In genomic region chr4:55345980-55346850, GRCh38 we compare ENCODE assay signal across 8 cellular contexts. TPM values are rescaled to one million over a fixed set of nuclear protein-coding genes. Genes with fewer than 3 reads are reported as not detected.
DNase-seq lines count a peak whose midpoint lies in the region; ATAC-seq, FAIRE-seq and TF ChIP-seq lines count a peak whose summit lies in the region.

SRD5A3 (plus strand) TSS chr4:55346242; CDS start chr4:55346337, 95 bp downstream.

- H3K9me3 Mint-ChIP-seq in activated T-helper 1 cell treated with anti-CD3 and anti-CD28 coated beads, Interleukin-12 subunit alpha, Interleukin-12 subunit beta, Interleukin-2, Interleukin-4 antibody, amounts not matched to agents 30 ng/mL and 10 ng/mL and 1 ng/mL, durations not matched to agents 14 hours and 24 hours and 36 hours, result peaks cover 1% of the 10 kb centered on the region
- H3K9me3 Mint-ChIP-seq in natural killer cell, result no peaks in the 10 kb centered on the region

- TF ChIP-seq RAD21 in Ishikawa (IDR thresholded peaks at IDR 0.05; ENCODE audit: low read depth), result peak; percentile 50; the same call in 1 of the 2 replicates

- peak within 1 kb of the TSS; percentile 62 for H3K4me3 ChIP-seq in fibroblast of mammary gland (ENCODE audit: control insufficient read depth, low read depth, low read length)

- H3K27me3 Mint-ChIP-seq in activated T-helper 1 cell treated with anti-CD3 and anti-CD28 coated beads, Interleukin-12 subunit alpha, Interleukin-12 subunit beta, Interleukin-2, Interleukin-4 antibody, amounts not matched to agents 30 ng/mL and 10 ng/mL and 1 ng/mL, durations not matched to agents 14 hours and 24 hours and 36 hours (ENCODE audit: insufficient read depth), result no peaks in the 10 kb centered on the region
- no peaks in the 10 kb centered on the region for H3K27me3 Mint-ChIP-seq in natural killer cell (ENCODE audit: low read depth in 2 of 2)

- ATAC-seq in GM21619 (IDR thresholded peaks at IDR 0.05; ENCODE audit: unreplicated experiment) (peak; percentile 93), natural killer cell (peak; percentile 89 to 95 (median 89))
- ATAC-seq in stimulated activated naive CD8-positive, alpha-beta T cell treated with anti-CD3 and anti-CD28 coated beads, Interleukin-15, Interleukin-2, amounts not matched to agents 100 U/mL and 50 U/mL, for 24 hours, result peak; percentile 95

- peaks cover 36% of the 10 kb centered on the region for H3K4me1 Mint-ChIP-seq in activated T-helper 1 cell treated with anti-CD3 and anti-CD28 coated beads, Interleukin-12 subunit alpha, Interleukin-12 subunit beta, Interleukin-2, Interleukin-4 antibody, amounts not matched to agents 30 ng/mL and 10 ng/mL and 1 ng/mL, durations not matched to agents 14 hours and 24 hours and 36 hours (ENCODE audit: low read depth)
- peaks cover 0 to 10% of the 10 kb centered on the region in 2 donors for H3K4me1 Mint-ChIP-seq in natural killer cell

- DNase-seq in Daoy (ENCODE audit: low read depth) (peak; percentile 76), RCC 7860 (ENCODE audit: low spot score) (peak; percentile 67), fibroblast of mammary gland (ENCODE audit: low read depth) (peak; percentile 68), natural killer cell (peak; percentile 80)
- DNase-seq in activated T-helper 1 cell treated with anti-CD3 and anti-CD28 coated beads, Interleukin-12 subunit alpha, Interleukin-12 subunit beta, Interleukin-2, Interleukin-4 antibody, amounts not matched to agents 30 ng/mL and 10 ng/mL and 1 ng/mL, durations not matched to agents 14 hours and 24 hours and 36 hours (ENCODE audit: low spot score), result peak; percentile 74
- peak; percentile 93 for DNase-seq in stimulated activated naive CD8-positive, alpha-beta T cell treated with anti-CD3 and anti-CD28 coated beads, Interleukin-15, Interleukin-2, amounts not matched to agents 100 U/mL and 50 U/mL, for 24 hours

- no peak for FAIRE-seq in RCC 7860 (lab: Jason Lieb, UNC)

- H3K36me3 Mint-ChIP-seq in activated T-helper 1 cell treated with anti-CD3 and anti-CD28 coated beads, Interleukin-12 subunit alpha, Interleukin-12 subunit beta, Interleukin-2, Interleukin-4 antibody, amounts not matched to agents 30 ng/mL and 10 ng/mL and 1 ng/mL, durations not matched to agents 14 hours and 24 hours and 36 hours (ENCODE audit: low read depth), result peaks cover 2% of the 10 kb centered on the region
- no peaks in the 10 kb centered on the region for H3K36me3 Mint-ChIP-seq in natural killer cell

- TF ChIP-seq EP300 in Ishikawa (IDR thresholded peaks at IDR 0.05; ENCODE audit: borderline replicate concordance), result no peak

- H3K4me3 Mint-ChIP-seq in activated T-helper 1 cell treated with anti-CD3 and anti-CD28 coated beads, Interleukin-12 subunit alpha, Interleukin-12 subunit beta, Interleukin-2, Interleukin-4 antibody, amounts not matched to agents 30 ng/mL and 10 ng/mL and 1 ng/mL, durations not matched to agents 14 hours and 24 hours and 36 hours, result peak within 1 kb of the TSS; percentile 89
- H3K4me3 Mint-ChIP-seq in natural killer cell, result peak within 1 kb of the TSS; percentile 94

- no peak for TF ChIP-seq CTCF in fibroblast of mammary gland (conservative IDR thresholded peaks at IDR 0.05; ENCODE audit: control insufficient read depth, insufficient read depth, low read depth, low read length)
- peak; percentile 99 for TF ChIP-seq CTCF in natural killer cell (IDR thresholded peaks at IDR 0.05)

- H3K27ac Mint-ChIP-seq in activated T-helper 1 cell treated with anti-CD3 and anti-CD28 coated beads, Interleukin-12 subunit alpha, Interleukin-12 subunit beta, Interleukin-2, Interleukin-4 antibody, amounts not matched to agents 30 ng/mL and 10 ng/mL and 1 ng/mL, durations not matched to agents 14 hours and 24 hours and 36 hours, result peak within 1 kb of the TSS; percentile 92
- H3K27ac Mint-ChIP-seq in natural killer cell, result peak within 1 kb of the TSS; percentile 82 to 87

- intact Hi-C loops in activated T-helper 1 cell treated with anti-CD3 and anti-CD28 coated beads, Interleukin-12 subunit alpha, Interleukin-12 subunit beta, Interleukin-2, Interleukin-4 antibody, amounts not matched to agents 30 ng/mL and 10 ng/mL and 1 ng/mL, durations not matched to agents 14 hours and 24 hours and 36 hours (cut with micrococcal nuclease), result loop anchor here (1.0 to 10.0 kb wide), 10 partner anchors 10 to 1281 kb away; partner anchors contain the start of genes CEP135, CHIC2, EXOC1 and PAICS
- intact Hi-C loops in natural killer cell (cut with micrococcal nuclease), result loop anchor here (1.0 to 10.0 kb wide), 4 partner anchors 49 to 521 kb away; partner anchors contain the start of genes CLOCK and TMEM165

TF ChIP-seq in Ishikawa, 13 proteins besides CTCF, POLR2A, EP300 and RAD21:
- no peak; the same call in 1 of the 2 replicates for TF ChIP-seq CREB1 (IDR thresholded peaks at IDR 0.05; ENCODE audit: low read depth)
- no peak for TF ChIP-seq TEAD4 (IDR thresholded peaks at IDR 0.05)
- peak; percentile 68; the same call in 1 of the 2 replicates for TF ChIP-seq YY1 (IDR thresholded peaks at IDR 0.05; ENCODE audit: low read depth)
- no peak for TF ChIP-seq TAF1 (IDR thresholded peaks at IDR 0.05; ENCODE audit: low read depth)
- TF ChIP-seq MAX (IDR thresholded peaks at IDR 0.05), result peak; percentile 84
- TF ChIP-seq FOXM1 (IDR thresholded peaks at IDR 0.05; ENCODE audit: borderline replicate concordance, low read depth), result no peak
- TF ChIP-seq ZBTB7A (IDR thresholded peaks at IDR 0.05; ENCODE audit: low read depth), result 0 out of 2 replicates have a peak, but pooled peaks have one; percentile 64
- TF ChIP-seq REST (IDR thresholded peaks at IDR 0.05; ENCODE audit: low read depth), result no peak
- TF ChIP-seq CEBPB (IDR thresholded peaks at IDR 0.05), result no peak
- TF ChIP-seq TCF12 (IDR thresholded peaks at IDR 0.05; ENCODE audit: low read depth), result no peak
- TF ChIP-seq USF1 (IDR thresholded peaks at IDR 0.05), result no peak
- TF ChIP-seq EGR1 (IDR thresholded peaks at IDR 0.05), result no peak
- no peak for TF ChIP-seq NFIC (IDR thresholded peaks at IDR 0.05)
TF ChIP-seq in Ishikawa: peak in this region for 3.

RNA-seq across cellular contexts. Expression of gene SRD5A3, which starts in this region (rescaled TPM):
- total RNA-seq in Daoy (2014; rRNA removed; shearing (Covaris generic)), result 4.8 and 5.4 TPM in 2 replicates
- total RNA-seq in activated T-helper 1 cell treated with anti-CD3 and anti-CD28 coated beads, Interleukin-12 subunit alpha, Interleukin-12 subunit beta, Interleukin-2, Interleukin-4 antibody, amounts not matched to agents 30 ng/mL and 10 ng/mL and 1 ng/mL, durations not matched to agents 14 hours and 24 hours and 36 hours, result 32.4 and 33.2 TPM in 2 replicates
- total RNA-seq in natural killer cell, result 1 to 10 TPM; 3.5 to 5.6 (median 4.5) TPM

Comparison
In these comparisons a context has a peak if more than half of its experiments do, and no peak if none do; other contexts are left out.
1. Peak in every context shown above with its lines: DNase-seq, ATAC-seq and H3K4me3 ChIP-seq.